ENCODE assay signal across 9 cellular contexts in the genomic region with DNA sequence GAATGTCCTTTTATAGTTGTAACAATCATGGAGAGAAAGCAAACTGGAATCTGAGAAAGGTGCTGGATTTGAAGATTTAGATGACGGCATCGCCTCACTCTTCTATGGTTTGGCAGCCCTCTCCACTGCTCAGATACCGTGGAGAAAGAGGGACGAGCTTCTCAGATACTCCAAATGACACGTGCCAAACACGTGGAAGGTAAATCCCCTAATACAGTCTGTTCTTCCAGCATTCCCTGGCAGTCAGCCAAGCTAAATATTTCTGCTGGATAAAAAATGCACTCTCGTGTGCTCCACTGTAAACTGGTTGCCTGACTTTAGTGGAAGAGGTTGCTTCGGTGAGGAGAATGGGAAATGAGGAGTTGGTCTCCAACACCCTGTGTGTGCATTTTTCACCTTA. TPM values are rescaled to one million over a fixed set of nuclear protein-coding genes. Genes with fewer than 3 reads are reported as not detected.
DNase-seq lines count a peak whose midpoint lies in the region; ATAC-seq and TF ChIP-seq lines count a peak whose summit lies in the region.
"Had no signal": no experiment of that assay in that cellular context is flagged by ENCODE, and none has a peak within 500 bp of the region (broad histone marks: within the 10 kb centered on the region; RNA-seq: fewer than 3 reads in every experiment).

No MANE protein-coding gene starts in this region.

- H3K4me2 ChIP-seq in hepatocyte, result no peak overlapping the region

- H3K9me2 ChIP-seq in hepatocyte (replicated peaks; ENCODE audit: insufficient read depth), result no peaks in the 10 kb centered on the region

- H2AFZ ChIP-seq in hepatocyte, result no peak overlapping the region

- peaks cover 6% of the 10 kb centered on the region for H3K27me3 ChIP-seq in hepatocyte

- H3K4me3 ChIP-seq in hepatocyte, result no peak overlapping the region

- H3K9me3 ChIP-seq in hepatocyte (ENCODE audit: low read depth), result no peaks in the 10 kb centered on the region

- H4K20me1 ChIP-seq in hepatocyte (ENCODE audit: insufficient read depth, poor library complexity, severe bottlenecking), result peaks cover 8% of the 10 kb centered on the region

- peak; percentile 69 for DNase-seq in AG09319 (ENCODE audit: extremely low read depth, low read depth)
- DNase-seq in NCI-H1092 treated with DMSO at 0.1 percent for 48 hours (lab: John Stamatoyannopoulos, UW), result peak; percentile 49
- peak; percentile 78 for DNase-seq in hepatocyte (ENCODE audit: low spot score)
- DNase-seq in superior temporal gyrus (ENCODE audit: extremely low spot score), result no peak
- no peak for DNase-seq in omental fat pad (ENCODE audit: low spot score)
- DNase-seq in activated naive CD4-positive, alpha-beta T cell (lab: John Stamatoyannopoulos, UW), result no peak
- DNase-seq in UCSD-AML1 (lab: John Stamatoyannopoulos, UW; ENCODE audit: unreplicated experiment), result no peak
- DNase-seq: DND-41 had no signal

- peaks cover 5% of the 10 kb centered on the region for H3K4me1 ChIP-seq in hepatocyte (ENCODE audit: insufficient read depth)

- ATAC-seq in SK-N-SH treated with all-trans-retinoic acid at 6 μM for 48 hours (peak; percentile 91), omental fat pad (ENCODE audit: low FRiP score) (no peak)

- no peak for TF ChIP-seq CTCF in AG09319 (IDR thresholded peaks at IDR 0.05; ENCODE audit: low read depth, low read length)
- TF ChIP-seq CTCF in hepatocyte (IDR thresholded peaks at IDR 0.05; ENCODE audit: poor library complexity), result no peak
- no peak for TF ChIP-seq CTCF in omental fat pad (IDR thresholded peaks at IDR 0.05)

- peaks cover 10% of the 10 kb centered on the region for H3K79me2 ChIP-seq in hepatocyte

- H3K27ac ChIP-seq in hepatocyte, result no peak overlapping the region

- 31% methylated on average over 8 of the region's 8 CpGs for WGBS in hepatocyte (ENCODE audit: low lambda C conversion rate, missing lambda C conversion rate)

- H3K36me3 ChIP-seq in hepatocyte (replicated peaks; ENCODE audit: insufficient read depth, low read depth), result no peaks in the 10 kb centered on the region

TF ChIP-seq in SK-N-SH treated with all-trans-retinoic acid at 6 μM for 48 hours, 23 proteins besides CTCF, POLR2A, EP300 and RAD21:
- TF ChIP-seq SNAI2 (CRISPR knock-in tag; IDR thresholded peaks at IDR 0.05) (no peak), ZNF8 (CRISPR knock-in tag; IDR thresholded peaks at IDR 0.05) (0 out of 2 replicates have a peak, but pooled peaks have one; percentile 8), TCF4 (CRISPR knock-in tag; IDR thresholded peaks at IDR 0.05; ENCODE audit: borderline replicate concordance) (no peak)
- TF ChIP-seq, protein P1, sequence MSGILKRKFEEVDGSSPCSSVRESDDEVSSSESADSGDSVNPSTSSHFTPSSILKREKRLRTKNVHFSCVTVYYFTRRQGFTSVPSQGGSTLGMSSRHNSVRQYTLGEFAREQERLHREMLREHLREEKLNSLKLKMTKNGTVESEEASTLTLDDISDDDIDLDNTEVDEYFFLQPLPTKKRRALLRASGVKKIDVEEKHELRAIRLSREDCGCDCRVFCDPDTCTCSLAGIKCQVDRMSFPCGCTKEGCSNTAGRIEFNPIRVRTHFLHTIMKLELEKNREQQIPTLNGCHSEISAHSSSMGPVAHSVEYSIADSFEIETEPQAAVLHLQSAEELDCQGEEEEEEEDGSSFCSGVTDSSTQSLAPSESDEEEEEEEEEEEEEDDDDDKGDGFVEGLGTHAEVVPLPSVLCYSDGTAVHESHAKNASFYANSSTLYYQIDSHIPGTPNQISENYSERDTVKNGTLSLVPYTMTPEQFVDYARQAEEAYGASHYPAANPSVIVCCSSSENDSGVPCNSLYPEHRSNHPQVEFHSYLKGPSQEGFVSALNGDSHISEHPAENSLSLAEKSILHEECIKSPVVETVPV (CRISPR knock-in tag; IDR thresholded peaks at IDR 0.05), result no peak

RNA-seq across cellular contexts. Expression of a gene that starts 16.7 kb away (rescaled TPM):
- 19.1 and 19.3 TPM in 2 replicates for total RNA-seq in hepatocyte
- polyA plus RNA-seq in hepatocyte, result 13.4 and 18.0 TPM in 2 replicates
- total RNA-seq in omental fat pad, result 10 to 100 TPM in 2 of 4 donors, 1 to 10 TPM in 2; 7.0 to 20.8 (median 10.3) TPM

Comparison
In these comparisons a context has a peak if more than half of its experiments do, and no peak if none do; other contexts are left out.
1. DNase-seq: peak in AG09319 (single experiment), NCI-H1092 treated with DMSO at 0.1 percent for 48 hours (single experiment) and hepatocyte (single experiment); none in superior temporal gyrus (single experiment), omental fat pad (single experiment), activated naive CD4-positive, alpha-beta T cell (0 of 4) and UCSD-AML1 (single experiment).